Comparison of ENCODE assay signal across 1 cellular context in genomic region chr2:166372046-166372445, GRCh38.
TF ChIP-seq lines count a peak whose summit lies in the region.

No MANE protein-coding gene starts in this region.

TF ChIP-seq in HepG2, 621 proteins besides CTCF, POLR2A, EP300 and RAD21 (continued from another document and continues in another):
- TF ChIP-seq ZBTB34 (CRISPR knock-in tag; IDR thresholded peaks at IDR 0.05) (no peak), PRDM4 (CRISPR knock-in tag; IDR thresholded peaks at IDR 0.05; ENCODE audit: borderline replicate concordance) (no peak), IKZF4 (CRISPR knock-in tag; IDR thresholded peaks at IDR 0.05; ENCODE audit: borderline replicate concordance, low read depth, not compliant biosample characterization) (no peak), ZNF552 (CRISPR knock-in tag; IDR thresholded peaks at IDR 0.05; ENCODE audit: borderline replicate concordance) (no peak), BCL6 (CRISPR knock-in tag; IDR thresholded peaks at IDR 0.05) (peak; percentile 77), ZNF800 (CRISPR knock-in tag; IDR thresholded peaks at IDR 0.05) (no peak), TCF12 (IDR thresholded peaks at IDR 0.05) (no peak), TCF12 (CRISPR knock-in tag; IDR thresholded peaks at IDR 0.05) (no peak), HDAC2 (CRISPR knock-in tag; IDR thresholded peaks at IDR 0.05) (peak; percentile 93), LBX2 (CRISPR knock-in tag; IDR thresholded peaks at IDR 0.05; ENCODE audit: borderline replicate concordance) (no peak), ZNF790 (CRISPR knock-in tag; IDR thresholded peaks at IDR 0.05; ENCODE audit: borderline replicate concordance) (no peak), ZBTB8A (CRISPR knock-in tag; IDR thresholded peaks at IDR 0.05; ENCODE audit: borderline replicate concordance, low read depth) (no peak), KLF13 (CRISPR knock-in tag; IDR thresholded peaks at IDR 0.05) (no peak), POGZ (CRISPR knock-in tag; IDR thresholded peaks at IDR 0.05) (peak; percentile 94), SOX5 (CRISPR knock-in tag; IDR thresholded peaks at IDR 0.05; ENCODE audit: borderline replicate concordance) (peak; percentile 84), ZGPAT (CRISPR knock-in tag; IDR thresholded peaks at IDR 0.05) (peak; percentile 86), ZSCAN12 (CRISPR knock-in tag; IDR thresholded peaks at IDR 0.05) (no peak), ZNF766 (CRISPR knock-in tag; IDR thresholded peaks at IDR 0.05; ENCODE audit: borderline replicate concordance) (no peak), YY1 (IDR thresholded peaks at IDR 0.05; ENCODE audit: insufficient read depth, insufficient replicate concordance, low read depth, low read length) (peak; percentile 28), PATZ1 (CRISPR knock-in tag; IDR thresholded peaks at IDR 0.05) (peak; percentile 68), SNRNP70 (IDR thresholded peaks at IDR 0.05; ENCODE audit: low read depth, low read length) (no peak), ZZZ3 (CRISPR knock-in tag; IDR thresholded peaks at IDR 0.05; ENCODE audit: borderline replicate concordance) (no peak), NKX3-1 (CRISPR knock-in tag; IDR thresholded peaks at IDR 0.05) (no peak), ZNF75D (CRISPR knock-in tag; IDR thresholded peaks at IDR 0.05; ENCODE audit: borderline replicate concordance) (no peak), ZNF224 (CRISPR knock-in tag; IDR thresholded peaks at IDR 0.05) (no peak), MIER2 (CRISPR knock-in tag; IDR thresholded peaks at IDR 0.05) (peak; percentile 73), EZH2 (conservative IDR thresholded peaks at IDR 0.05; ENCODE audit: low read depth, low read length) (no peak), CBX2 (IDR thresholded peaks at IDR 0.05; ENCODE audit: low read depth, low read length) (no peak), CBX2 (CRISPR knock-in tag; IDR thresholded peaks at IDR 0.05; ENCODE audit: low read depth) (no peak), ZNF24 (IDR thresholded peaks at IDR 0.05) (no peak), MLLT10 (CRISPR knock-in tag; IDR thresholded peaks at IDR 0.05) (no peak), ZNF557 (CRISPR knock-in tag; IDR thresholded peaks at IDR 0.05) (no peak), ZNF136 (CRISPR knock-in tag; IDR thresholded peaks at IDR 0.05; ENCODE audit: low read depth) (no peak), SRSF9 (IDR thresholded peaks at IDR 0.05; ENCODE audit: borderline replicate concordance, insufficient read depth, low read depth, low read length, poor library complexity, severe bottlenecking) (no peak), BCL3 (CRISPR knock-in tag; IDR thresholded peaks at IDR 0.05) (no peak), ZNF879 (CRISPR knock-in tag; IDR thresholded peaks at IDR 0.05) (no peak), ZNF121 (CRISPR knock-in tag; IDR thresholded peaks at IDR 0.05) (no peak), GMEB2 (CRISPR knock-in tag; IDR thresholded peaks at IDR 0.05; ENCODE audit: low read depth) (no peak), ZBTB43 (CRISPR knock-in tag; conservative IDR thresholded peaks at IDR 0.05) (peak; percentile 91), ZNF446 (CRISPR knock-in tag; IDR thresholded peaks at IDR 0.05) (no peak), ZNF33A (CRISPR knock-in tag; IDR thresholded peaks at IDR 0.05; ENCODE audit: borderline replicate concordance) (peak; percentile 51; the same call in 1 of the 2 replicates), SRSF4 (IDR thresholded peaks at IDR 0.05; ENCODE audit: low read depth, low read length, poor library complexity, severe bottlenecking) (no peak), SIN3A (IDR thresholded peaks at IDR 0.05; ENCODE audit: borderline replicate concordance, low read depth, low read length) (no peak), HOXD1 (CRISPR knock-in tag; IDR thresholded peaks at IDR 0.05) (no peak), NRL (CRISPR knock-in tag; IDR thresholded peaks at IDR 0.05; ENCODE audit: borderline replicate concordance) (no peak), GABPA (IDR thresholded peaks at IDR 0.05; ENCODE audit: low read depth, low read length) (no peak), GABPA (CRISPR knock-in tag; IDR thresholded peaks at IDR 0.05; ENCODE audit: low read depth) (0 out of 2 replicates have a peak, but pooled peaks have one; percentile 16), E2F5 (CRISPR knock-in tag; conservative IDR thresholded peaks at IDR 0.05) (no peak), ZNF567 (CRISPR knock-in tag; IDR thresholded peaks at IDR 0.05; ENCODE audit: borderline replicate concordance) (no peak), ZBTB25 (CRISPR knock-in tag; IDR thresholded peaks at IDR 0.05) (no peak), SP4 (CRISPR knock-in tag; IDR thresholded peaks at IDR 0.05) (no peak), GZF1 (CRISPR knock-in tag; IDR thresholded peaks at IDR 0.05) (peak; percentile 35; the same call in 1 of the 2 replicates), TFDP1 (CRISPR knock-in tag; IDR thresholded peaks at IDR 0.05; ENCODE audit: borderline replicate concordance) (no peak)
